In the genomic region with DNA sequence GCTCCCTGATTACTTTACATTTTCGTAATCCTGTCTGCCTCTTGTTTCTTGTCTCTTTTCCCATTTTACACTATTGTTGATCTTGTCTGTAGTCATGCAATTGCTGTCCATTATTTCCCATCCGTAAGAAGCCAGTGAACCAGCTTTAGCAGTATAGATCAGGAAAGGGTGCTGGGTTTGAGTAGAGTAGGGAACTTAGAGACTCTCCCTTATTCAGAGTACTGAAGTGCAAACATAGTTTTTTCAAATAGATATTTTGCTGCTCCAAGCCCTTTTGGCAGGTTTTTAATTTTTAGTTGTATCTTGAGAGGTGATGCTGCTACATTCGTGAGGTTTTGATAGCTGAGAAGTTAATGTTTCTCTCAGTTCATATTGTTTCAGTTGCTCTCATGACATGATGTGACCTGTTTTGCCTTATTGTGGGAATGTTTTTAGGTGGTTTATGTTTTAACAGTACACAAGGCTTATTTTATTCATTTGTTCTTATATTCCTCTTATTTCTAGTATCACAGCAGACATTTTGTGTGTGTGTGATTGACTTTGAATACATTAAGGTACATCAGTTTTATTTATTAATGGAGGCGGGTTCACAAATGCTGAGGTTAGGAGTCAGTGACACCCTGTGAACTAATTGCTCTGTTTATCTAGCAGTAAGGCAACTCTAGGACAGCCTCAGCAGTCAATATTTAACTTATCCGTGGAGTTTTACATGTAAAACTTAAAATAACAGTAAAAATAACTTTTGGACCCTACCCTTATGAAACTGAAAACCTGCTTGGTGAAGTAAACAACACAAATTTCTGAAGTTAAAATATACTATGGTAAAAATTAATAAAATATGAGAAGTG, we compare ENCODE assay signal across 1 cellular context.
TF ChIP-seq lines count a peak whose summit lies in the region.

No MANE protein-coding gene starts in this region.

TF ChIP-seq in HepG2, 621 proteins besides CTCF, POLR2A, EP300 and RAD21 (continued from another document and continues in another):
- TF ChIP-seq, protein P1, sequence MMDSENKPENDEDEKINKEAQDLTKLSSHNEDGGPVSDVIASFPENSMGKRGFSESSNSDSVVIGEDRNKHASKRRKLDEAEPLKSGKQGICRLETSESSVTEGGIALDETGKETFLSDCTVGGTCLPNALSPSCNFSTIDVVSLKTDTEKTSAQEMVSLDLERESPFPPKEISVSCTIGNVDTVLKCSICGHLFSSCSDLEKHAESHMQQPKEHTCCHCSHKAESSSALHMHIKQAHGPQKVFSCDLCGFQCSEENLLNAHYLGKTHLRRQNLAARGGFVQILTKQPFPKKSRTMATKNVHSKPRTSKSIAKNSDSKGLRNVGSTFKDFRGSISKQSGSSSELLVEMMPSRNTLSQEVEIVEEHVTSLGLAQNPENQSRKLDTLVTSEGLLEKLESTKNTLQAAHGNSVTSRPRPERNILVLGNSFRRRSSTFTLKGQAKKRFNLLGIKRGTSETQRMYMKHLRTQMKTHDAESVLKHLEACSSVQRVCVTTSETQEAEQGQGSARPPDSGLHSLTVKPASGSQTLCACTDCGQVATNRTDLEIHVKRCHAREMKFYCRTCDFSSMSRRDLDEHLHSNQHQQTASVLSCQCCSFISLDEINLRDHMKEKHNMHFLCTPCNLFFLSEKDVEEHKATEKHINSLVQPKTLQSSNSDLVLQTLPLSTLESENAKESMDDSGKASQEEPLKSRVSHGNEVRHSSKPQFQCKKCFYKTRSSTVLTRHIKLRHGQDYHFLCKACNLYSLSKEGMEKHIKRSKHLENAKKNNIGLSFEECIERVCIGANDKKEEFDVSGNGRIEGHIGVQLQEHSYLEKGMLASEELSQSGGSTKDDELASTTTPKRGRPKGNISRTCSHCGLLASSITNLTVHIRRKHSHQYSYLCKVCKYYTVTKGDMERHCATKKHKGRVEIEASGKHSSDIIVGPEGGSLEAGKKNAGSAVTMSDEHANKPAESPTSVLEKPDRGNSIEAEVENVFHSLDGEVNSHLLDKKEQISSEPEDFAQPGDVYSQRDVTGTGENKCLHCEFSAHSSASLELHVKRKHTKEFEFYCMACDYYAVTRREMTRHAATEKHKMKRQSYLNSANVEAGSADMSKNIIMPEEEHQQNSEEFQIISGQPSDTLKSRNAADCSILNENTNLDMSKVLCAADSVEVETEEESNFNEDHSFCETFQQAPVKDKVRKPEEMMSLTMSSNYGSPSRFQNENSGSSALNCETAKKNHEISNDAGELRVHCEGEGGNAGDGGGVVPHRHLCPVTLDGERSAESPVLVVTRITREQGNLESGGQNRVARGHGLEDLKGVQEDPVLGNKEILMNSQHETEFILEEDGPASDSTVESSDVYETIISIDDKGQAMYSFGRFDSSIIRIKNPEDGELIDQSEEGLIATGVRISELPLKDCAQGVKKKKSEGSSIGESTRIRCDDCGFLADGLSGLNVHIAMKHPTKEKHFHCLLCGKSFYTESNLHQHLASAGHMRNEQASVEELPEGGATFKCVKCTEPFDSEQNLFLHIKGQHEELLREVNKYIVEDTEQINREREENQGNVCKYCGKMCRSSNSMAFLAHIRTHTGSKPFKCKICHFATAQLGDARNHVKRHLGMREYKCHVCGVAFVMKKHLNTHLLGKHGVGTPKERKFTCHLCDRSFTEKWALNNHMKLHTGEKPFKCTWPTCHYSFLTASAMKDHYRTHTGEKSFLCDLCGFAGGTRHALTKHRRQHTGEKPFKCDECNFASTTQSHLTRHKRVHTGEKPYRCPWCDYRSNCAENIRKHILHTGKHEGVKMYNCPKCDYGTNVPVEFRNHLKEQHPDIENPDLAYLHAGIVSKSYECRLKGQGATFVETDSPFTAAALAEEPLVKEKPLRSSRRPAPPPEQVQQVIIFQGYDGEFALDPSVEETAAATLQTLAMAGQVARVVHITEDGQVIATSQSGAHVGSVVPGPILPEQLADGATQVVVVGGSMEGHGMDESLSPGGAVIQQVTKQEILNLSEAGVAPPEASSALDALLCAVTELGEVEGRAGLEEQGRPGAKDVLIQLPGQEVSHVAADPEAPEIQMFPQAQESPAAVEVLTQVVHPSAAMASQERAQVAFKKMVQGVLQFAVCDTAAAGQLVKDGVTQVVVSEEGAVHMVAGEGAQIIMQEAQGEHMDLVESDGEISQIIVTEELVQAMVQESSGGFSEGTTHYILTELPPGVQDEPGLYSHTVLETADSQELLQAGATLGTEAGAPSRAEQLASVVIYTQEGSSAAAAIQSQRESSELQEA (CRISPR knock-in tag; IDR thresholded peaks at IDR 0.05; ENCODE audit: not compliant biosample characterization): no peak
- no peak for TF ChIP-seq CCAR2 (optimal IDR thresholded peaks at IDR 0.05; ENCODE audit: low read depth, low read length)
- no peak for TF ChIP-seq ZFP62 (CRISPR knock-in tag; IDR thresholded peaks at IDR 0.05)
- TF ChIP-seq, protein P2, sequence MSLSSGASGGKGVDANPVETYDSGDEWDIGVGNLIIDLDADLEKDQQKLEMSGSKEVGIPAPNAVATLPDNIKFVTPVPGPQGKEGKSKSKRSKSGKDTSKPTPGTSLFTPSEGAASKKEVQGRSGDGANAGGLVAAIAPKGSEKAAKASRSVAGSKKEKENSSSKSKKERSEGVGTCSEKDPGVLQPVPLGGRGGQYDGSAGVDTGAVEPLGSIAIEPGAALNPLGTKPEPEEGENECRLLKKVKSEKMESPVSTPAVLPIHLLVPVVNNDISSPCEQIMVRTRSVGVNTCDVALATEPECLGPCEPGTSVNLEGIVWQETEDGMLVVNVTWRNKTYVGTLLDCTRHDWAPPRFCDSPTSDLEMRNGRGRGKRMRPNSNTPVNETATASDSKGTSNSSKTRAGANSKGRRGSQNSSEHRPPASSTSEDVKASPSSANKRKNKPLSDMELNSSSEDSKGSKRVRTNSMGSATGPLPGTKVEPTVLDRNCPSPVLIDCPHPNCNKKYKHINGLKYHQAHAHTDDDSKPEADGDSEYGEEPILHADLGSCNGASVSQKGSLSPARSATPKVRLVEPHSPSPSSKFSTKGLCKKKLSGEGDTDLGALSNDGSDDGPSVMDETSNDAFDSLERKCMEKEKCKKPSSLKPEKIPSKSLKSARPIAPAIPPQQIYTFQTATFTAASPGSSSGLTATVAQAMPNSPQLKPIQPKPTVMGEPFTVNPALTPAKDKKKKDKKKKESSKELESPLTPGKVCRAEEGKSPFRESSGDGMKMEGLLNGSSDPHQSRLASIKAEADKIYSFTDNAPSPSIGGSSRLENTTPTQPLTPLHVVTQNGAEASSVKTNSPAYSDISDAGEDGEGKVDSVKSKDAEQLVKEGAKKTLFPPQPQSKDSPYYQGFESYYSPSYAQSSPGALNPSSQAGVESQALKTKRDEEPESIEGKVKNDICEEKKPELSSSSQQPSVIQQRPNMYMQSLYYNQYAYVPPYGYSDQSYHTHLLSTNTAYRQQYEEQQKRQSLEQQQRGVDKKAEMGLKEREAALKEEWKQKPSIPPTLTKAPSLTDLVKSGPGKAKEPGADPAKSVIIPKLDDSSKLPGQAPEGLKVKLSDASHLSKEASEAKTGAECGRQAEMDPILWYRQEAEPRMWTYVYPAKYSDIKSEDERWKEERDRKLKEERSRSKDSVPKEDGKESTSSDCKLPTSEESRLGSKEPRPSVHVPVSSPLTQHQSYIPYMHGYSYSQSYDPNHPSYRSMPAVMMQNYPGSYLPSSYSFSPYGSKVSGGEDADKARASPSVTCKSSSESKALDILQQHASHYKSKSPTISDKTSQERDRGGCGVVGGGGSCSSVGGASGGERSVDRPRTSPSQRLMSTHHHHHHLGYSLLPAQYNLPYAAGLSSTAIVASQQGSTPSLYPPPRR (CRISPR knock-in tag; IDR thresholded peaks at IDR 0.05; ENCODE audit: borderline replicate concordance): peak; percentile 36; the same call in 1 of the 2 replicates
- TF ChIP-seq, protein P3, sequence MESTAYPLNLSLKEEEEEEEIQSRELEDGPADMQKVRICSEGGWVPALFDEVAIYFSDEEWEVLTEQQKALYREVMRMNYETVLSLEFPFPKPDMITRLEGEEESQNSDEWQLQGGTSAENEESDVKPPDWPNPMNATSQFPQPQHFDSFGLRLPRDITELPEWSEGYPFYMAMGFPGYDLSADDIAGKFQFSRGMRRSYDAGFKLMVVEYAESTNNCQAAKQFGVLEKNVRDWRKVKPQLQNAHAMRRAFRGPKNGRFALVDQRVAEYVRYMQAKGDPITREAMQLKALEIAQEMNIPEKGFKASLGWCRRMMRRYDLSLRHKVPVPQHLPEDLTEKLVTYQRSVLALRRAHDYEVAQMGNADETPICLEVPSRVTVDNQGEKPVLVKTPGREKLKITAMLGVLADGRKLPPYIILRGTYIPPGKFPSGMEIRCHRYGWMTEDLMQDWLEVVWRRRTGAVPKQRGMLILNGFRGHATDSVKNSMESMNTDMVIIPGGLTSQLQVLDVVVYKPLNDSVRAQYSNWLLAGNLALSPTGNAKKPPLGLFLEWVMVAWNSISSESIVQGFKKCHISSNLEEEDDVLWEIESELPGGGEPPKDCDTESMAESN (CRISPR knock-in tag; conservative IDR thresholded peaks at IDR 0.05): no peak
- TF ChIP-seq PHF8 (CRISPR knock-in tag; IDR thresholded peaks at IDR 0.05): no peak
- no peak for TF ChIP-seq MYC (CRISPR knock-in tag; IDR thresholded peaks at IDR 0.05; ENCODE audit: borderline replicate concordance)
- TF ChIP-seq NR2F6 (IDR thresholded peaks at IDR 0.05): peak; percentile 29; the same call in 1 of the 2 replicates
- TF ChIP-seq NR2F6 (CRISPR knock-in tag; IDR thresholded peaks at IDR 0.05): peak; percentile 13; the same call in 1 of the 2 replicates
- no peak for TF ChIP-seq KAT8 (CRISPR knock-in tag; IDR thresholded peaks at IDR 0.05)
- no peak for TF ChIP-seq CREB1 (IDR thresholded peaks at IDR 0.05)
- TF ChIP-seq CREB1 (CRISPR knock-in tag; IDR thresholded peaks at IDR 0.05): 0 out of 2 replicates have a peak, but pooled peaks have one; percentile 34
- no peak for TF ChIP-seq ZNF589 (CRISPR knock-in tag; conservative IDR thresholded peaks at IDR 0.05)
- peak; percentile 21; the same call in 1 of the 2 replicates for TF ChIP-seq SP5 (CRISPR knock-in tag; IDR thresholded peaks at IDR 0.05; ENCODE audit: borderline replicate concordance, low read depth)
- no peak for TF ChIP-seq HNRNPL (IDR thresholded peaks at IDR 0.05; ENCODE audit: low read depth, low read length)
- TF ChIP-seq FOXK2 (IDR thresholded peaks at IDR 0.05): no peak
- no peak for TF ChIP-seq KDM4B (CRISPR knock-in tag; IDR thresholded peaks at IDR 0.05)
- TF ChIP-seq, protein P4, sequence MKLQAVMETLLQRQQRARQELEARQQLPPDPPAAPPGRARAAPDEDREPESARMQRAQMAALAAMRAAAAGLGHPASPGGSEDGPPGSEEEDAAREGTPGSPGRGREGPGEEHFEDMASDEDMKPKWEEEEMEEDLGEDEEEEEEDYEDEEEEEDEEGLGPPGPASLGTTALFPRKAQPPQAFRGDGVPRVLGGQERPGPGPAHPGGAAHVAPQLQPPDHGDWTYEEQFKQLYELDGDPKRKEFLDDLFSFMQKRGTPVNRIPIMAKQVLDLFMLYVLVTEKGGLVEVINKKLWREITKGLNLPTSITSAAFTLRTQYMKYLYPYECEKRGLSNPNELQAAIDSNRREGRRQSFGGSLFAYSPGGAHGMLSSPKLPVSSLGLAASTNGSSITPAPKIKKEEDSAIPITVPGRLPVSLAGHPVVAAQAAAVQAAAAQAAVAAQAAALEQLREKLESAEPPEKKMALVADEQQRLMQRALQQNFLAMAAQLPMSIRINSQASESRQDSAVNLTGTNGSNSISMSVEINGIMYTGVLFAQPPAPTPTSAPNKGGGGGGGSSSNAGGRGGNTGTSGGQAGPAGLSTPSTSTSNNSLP (IDR thresholded peaks at IDR 0.05; ENCODE audit: low read depth, low read length): peak; percentile 63; the same call in 1 of the 2 replicates
- TF ChIP-seq HIVEP1 (CRISPR knock-in tag; IDR thresholded peaks at IDR 0.05): no peak
- TF ChIP-seq SOX6 (IDR thresholded peaks at IDR 0.05): no peak
- TF ChIP-seq SOX6 (CRISPR knock-in tag; IDR thresholded peaks at IDR 0.05): peak; percentile 41
- TF ChIP-seq, protein P5, sequence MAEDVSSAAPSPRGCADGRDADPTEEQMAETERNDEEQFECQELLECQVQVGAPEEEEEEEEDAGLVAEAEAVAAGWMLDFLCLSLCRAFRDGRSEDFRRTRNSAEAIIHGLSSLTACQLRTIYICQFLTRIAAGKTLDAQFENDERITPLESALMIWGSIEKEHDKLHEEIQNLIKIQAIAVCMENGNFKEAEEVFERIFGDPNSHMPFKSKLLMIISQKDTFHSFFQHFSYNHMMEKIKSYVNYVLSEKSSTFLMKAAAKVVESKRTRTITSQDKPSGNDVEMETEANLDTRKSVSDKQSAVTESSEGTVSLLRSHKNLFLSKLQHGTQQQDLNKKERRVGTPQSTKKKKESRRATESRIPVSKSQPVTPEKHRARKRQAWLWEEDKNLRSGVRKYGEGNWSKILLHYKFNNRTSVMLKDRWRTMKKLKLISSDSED (CRISPR knock-in tag; IDR thresholded peaks at IDR 0.05): no peak
- TF ChIP-seq ZNF441 (CRISPR knock-in tag; IDR thresholded peaks at IDR 0.05; ENCODE audit: borderline replicate concordance): no peak
- no peak for TF ChIP-seq KAT2B (IDR thresholded peaks at IDR 0.05; ENCODE audit: borderline replicate concordance, low read depth, low read length)
- no peak for TF ChIP-seq NBN (conservative IDR thresholded peaks at IDR 0.05)
- no peak for TF ChIP-seq ZFP1 (CRISPR knock-in tag; IDR thresholded peaks at IDR 0.05)
- no peak for TF ChIP-seq ZNF547 (CRISPR knock-in tag; IDR thresholded peaks at IDR 0.05)
- TF ChIP-seq SCMH1 (CRISPR knock-in tag; IDR thresholded peaks at IDR 0.05; ENCODE audit: borderline replicate concordance): no peak
- TF ChIP-seq ZNF773 (CRISPR knock-in tag; IDR thresholded peaks at IDR 0.05; ENCODE audit: borderline replicate concordance): no peak
- no peak for TF ChIP-seq ZNF572 (CRISPR knock-in tag; IDR thresholded peaks at IDR 0.05)
- TF ChIP-seq IKZF1 (IDR thresholded peaks at IDR 0.05): no peak
- TF ChIP-seq ZNF724P (CRISPR knock-in tag; IDR thresholded peaks at IDR 0.05; ENCODE audit: borderline replicate concordance): no peak
- TF ChIP-seq TBX3 (IDR thresholded peaks at IDR 0.05; ENCODE audit: borderline replicate concordance): peak; percentile 69; the same call in 1 of the 2 replicates
- no peak for TF ChIP-seq ARID2 (CRISPR knock-in tag; IDR thresholded peaks at IDR 0.05; ENCODE audit: borderline replicate concordance)
- no peak for TF ChIP-seq ZNF713 (CRISPR knock-in tag; IDR thresholded peaks at IDR 0.05)
- 0 out of 2 replicates have a peak, but pooled peaks have one; percentile 32 for TF ChIP-seq HNRNPUL1 (IDR thresholded peaks at IDR 0.05; ENCODE audit: low read depth, low read length)
- TF ChIP-seq, protein P6, sequence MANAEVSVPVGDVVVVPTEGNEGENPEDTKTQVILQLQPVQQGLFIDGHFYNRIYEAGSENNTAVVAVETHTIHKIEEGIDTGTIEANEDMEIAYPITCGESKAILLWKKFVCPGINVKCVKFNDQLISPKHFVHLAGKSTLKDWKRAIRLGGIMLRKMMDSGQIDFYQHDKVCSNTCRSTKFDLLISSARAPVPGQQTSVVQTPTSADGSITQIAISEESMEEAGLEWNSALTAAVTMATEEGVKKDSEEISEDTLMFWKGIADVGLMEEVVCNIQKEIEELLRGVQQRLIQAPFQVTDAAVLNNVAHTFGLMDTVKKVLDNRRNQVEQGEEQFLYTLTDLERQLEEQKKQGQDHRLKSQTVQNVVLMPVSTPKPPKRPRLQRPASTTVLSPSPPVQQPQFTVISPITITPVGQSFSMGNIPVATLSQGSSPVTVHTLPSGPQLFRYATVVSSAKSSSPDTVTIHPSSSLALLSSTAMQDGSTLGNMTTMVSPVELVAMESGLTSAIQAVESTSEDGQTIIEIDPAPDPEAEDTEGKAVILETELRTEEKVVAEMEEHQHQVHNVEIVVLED (CRISPR knock-in tag; IDR thresholded peaks at IDR 0.05; ENCODE audit: borderline replicate concordance): no peak
- no peak for TF ChIP-seq ZNF24 (IDR thresholded peaks at IDR 0.05)
- no peak for TF ChIP-seq NFE2L2 (IDR thresholded peaks at IDR 0.05; ENCODE audit: low read length)
- TF ChIP-seq STAT5B (CRISPR knock-in tag; IDR thresholded peaks at IDR 0.05): no peak
- TF ChIP-seq KMT2B (CRISPR knock-in tag; IDR thresholded peaks at IDR 0.05): no peak
- TF ChIP-seq ZFP82 (CRISPR knock-in tag; IDR thresholded peaks at IDR 0.05; ENCODE audit: borderline replicate concordance): no peak
- TF ChIP-seq ZNF720 (CRISPR knock-in tag; IDR thresholded peaks at IDR 0.05): no peak
- no peak for TF ChIP-seq MED13 (CRISPR knock-in tag; IDR thresholded peaks at IDR 0.05)
